ENCODE assay signal across 14 cellular contexts in genomic region chr19:50202399-50202798, GRCh38. TPM values are rescaled to one million over a fixed set of nuclear protein-coding genes. Genes with fewer than 3 reads are reported as not detected.
"Had no signal": no experiment of that assay in that cellular context is flagged by ENCODE, and none has a peak within 500 bp of the region (broad histone marks: within the 10 kb centered on the region; RNA-seq: fewer than 3 reads in every experiment).

No MANE protein-coding gene starts in this region.

- H3K9me3 ChIP-seq: breast epithelium, colonic mucosa, suprapubic skin had no signal

- H3K27ac ChIP-seq: hepatocyte, suprapubic skin had no signal

- DNase-seq: colonic mucosa; effector CD4-positive, alpha-beta T cell; stimulated activated CD4-positive, alpha-beta T cell treated with anti-CD3 and anti-CD28 coated beads, Interleukin-2, amount 100 ng/mL, for 48 hours; stimulated activated naive CD4-positive, alpha-beta T cell treated with Interleukin-2 at 50 U/mL for 16 hours had no signal

- H3K27ac Mint-ChIP-seq: activated naive CD4-positive, alpha-beta T cell treated with anti-CD3 and anti-CD28 coated beads, Interleukin-2, amount 50 U/mL, for 72 hours had no signal

- H3K4me3 ChIP-seq: hepatocyte had no signal

- ATAC-seq: activated naive CD4-positive, alpha-beta T cell treated with anti-CD3 and anti-CD28 coated beads, Interleukin-2, amount 50 U/mL, for 72 hours had no signal

- H3K4me1 ChIP-seq: colonic mucosa had no signal

- H3K9me3 Mint-ChIP-seq: activated naive CD4-positive, alpha-beta T cell treated with anti-CD3 and anti-CD28 coated beads, Interleukin-2, amount 50 U/mL, for 72 hours had no signal

- H3K36me3 ChIP-seq: breast epithelium, colonic mucosa, suprapubic skin had no signal

RNA-seq across cellular contexts. Expression of gene MYH14, which starts 1.0 kb away (rescaled TPM):
- total RNA-seq: activated naive CD4-positive, alpha-beta T cell treated with anti-CD3 and anti-CD28 coated beads, Interleukin-2, amount 50 U/mL, for 72 hours; myocyte; pulmonary artery endothelial cell; T-helper 2 cell treated with Interferon-gamma antibody and Interleukin-4, amounts not matched to agents 100 ng/mL and 5 ng/mL, for 36 hours had no signal

RNA-seq across cellular contexts. Expression of gene IZUMO2, which starts 39.3 kb away (rescaled TPM):
- total RNA-seq: activated naive CD4-positive, alpha-beta T cell treated with anti-CD3 and anti-CD28 coated beads, Interleukin-2, amount 50 U/mL, for 72 hours; breast epithelium; hepatocyte; kidney epithelial cell; lower leg skin; myocyte; pulmonary artery endothelial cell; suprapubic skin; T-helper 2 cell treated with Interferon-gamma antibody and Interleukin-4, amounts not matched to agents 100 ng/mL and 5 ng/mL, for 36 hours; urinary bladder had no signal
